Comparison of ENCODE assay signal across 8 cellular contexts in the genomic region with DNA sequence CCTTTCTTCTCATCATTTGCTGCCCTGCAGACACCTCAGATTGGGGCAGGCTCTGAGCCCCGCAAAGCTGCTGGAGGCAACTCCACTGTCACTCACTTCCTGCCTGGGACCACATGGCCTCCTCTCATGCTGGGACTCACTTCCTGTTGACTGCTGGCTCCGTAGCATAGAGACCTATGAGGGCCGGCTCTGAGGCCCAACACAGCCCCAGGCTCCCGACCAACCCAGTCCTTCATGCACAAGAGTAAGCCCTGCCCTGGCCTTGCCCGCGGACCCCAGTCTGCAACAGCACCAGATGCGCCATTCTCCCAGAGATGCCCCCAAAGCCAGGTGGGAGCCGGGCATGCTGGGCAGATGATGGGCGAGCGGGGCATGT.
DNase-seq lines count a peak whose midpoint lies in the region; ATAC-seq and TF ChIP-seq lines count a peak whose summit lies in the region.

No MANE protein-coding gene starts in this region.

- H3K36me3 ChIP-seq in brain microvascular endothelial cell (replicated peaks) = no peaks in the 10 kb centered on the region

- TF ChIP-seq CTCF in brain microvascular endothelial cell (IDR thresholded peaks at IDR 0.05; ENCODE audit: low read depth, low read length, missing control alignments) = no peak

- peak overlapping the region; percentile 95 for H3K27ac Mint-ChIP-seq in T-helper 1 cell treated with Interleukin-12 subunit alpha and Interleukin-12 subunit beta and Interleukin-4 antibody, amounts not matched to agents 30 μg/mL and 1 μg/mL, for 36 hours

- no peak overlapping the region for H3K4me3 ChIP-seq in brain microvascular endothelial cell (ENCODE audit: low read depth, low read length)

- no peaks in the 10 kb centered on the region for H3K9me3 Mint-ChIP-seq in T-helper 1 cell treated with Interleukin-12 subunit alpha and Interleukin-12 subunit beta and Interleukin-4 antibody, amounts not matched to agents 30 μg/mL and 1 μg/mL, for 36 hours

- no peak overlapping the region for H3K27ac ChIP-seq in brain microvascular endothelial cell

- peaks cover 22% of the 10 kb centered on the region for H3K36me3 Mint-ChIP-seq in T-helper 1 cell treated with Interleukin-12 subunit alpha and Interleukin-12 subunit beta and Interleukin-4 antibody, amounts not matched to agents 30 μg/mL and 1 μg/mL, for 36 hours (ENCODE audit: low read depth)

- ATAC-seq in HG02623 (IDR thresholded peaks at IDR 0.05; ENCODE audit: unreplicated experiment) (peak; percentile 68), HG03039 (IDR thresholded peaks at IDR 0.05; ENCODE audit: unreplicated experiment) (no peak)

- no peaks in the 10 kb centered on the region for H3K27me3 ChIP-seq in brain microvascular endothelial cell (replicated peaks)

- no peaks in the 10 kb centered on the region for H3K27me3 Mint-ChIP-seq in T-helper 1 cell treated with Interleukin-12 subunit alpha and Interleukin-12 subunit beta and Interleukin-4 antibody, amounts not matched to agents 30 μg/mL and 1 μg/mL, for 36 hours (ENCODE audit: low read depth)

- peak overlapping the region; percentile 73 for H3K4me3 Mint-ChIP-seq in T-helper 1 cell treated with Interleukin-12 subunit alpha and Interleukin-12 subunit beta and Interleukin-4 antibody, amounts not matched to agents 30 μg/mL and 1 μg/mL, for 36 hours

- in situ Hi-C loops in brain microvascular endothelial cell (cut with HindIII; ENCODE audit: low pct_ligation_motif_present, low sequenced_read_pairs) = no loop called here

- peak; percentile 50 for DNase-seq in ELR (ENCODE audit: low read depth)
- DNase-seq in brain microvascular endothelial cell = peak; percentile 3
- peak; percentile 42 to 49 for DNase-seq in stimulated activated CD4-positive, alpha-beta T cell treated with anti-CD3 and anti-CD28 coated beads, Interleukin-15, amount 100 ng/mL, for 1 hour (ENCODE audit: low read depth in 1 of 2, low spot score in 1 of 2)
- no peak for DNase-seq in NCI-H1048 (lab: John Stamatoyannopoulos, UW)
- DNase-seq in foreskin melanocyte = no peak

- peaks cover 32% of the 10 kb centered on the region for H3K4me1 Mint-ChIP-seq in T-helper 1 cell treated with Interleukin-12 subunit alpha and Interleukin-12 subunit beta and Interleukin-4 antibody, amounts not matched to agents 30 μg/mL and 1 μg/mL, for 36 hours (ENCODE audit: low read depth)

Comparison
In these comparisons a context has a peak if more than half of its experiments do, and no peak if none do; other contexts are left out.
1. DNase-seq: peak in ELR (single experiment), brain microvascular endothelial cell (single experiment) and stimulated activated CD4-positive, alpha-beta T cell treated with anti-CD3 and anti-CD28 coated beads, Interleukin-15, amount 100 ng/mL, for 1 hour (2 of 2); none in NCI-H1048 (single experiment) and foreskin melanocyte (single experiment).